Comparison of ENCODE assay signal across 19 cellular contexts in the genomic region with DNA sequence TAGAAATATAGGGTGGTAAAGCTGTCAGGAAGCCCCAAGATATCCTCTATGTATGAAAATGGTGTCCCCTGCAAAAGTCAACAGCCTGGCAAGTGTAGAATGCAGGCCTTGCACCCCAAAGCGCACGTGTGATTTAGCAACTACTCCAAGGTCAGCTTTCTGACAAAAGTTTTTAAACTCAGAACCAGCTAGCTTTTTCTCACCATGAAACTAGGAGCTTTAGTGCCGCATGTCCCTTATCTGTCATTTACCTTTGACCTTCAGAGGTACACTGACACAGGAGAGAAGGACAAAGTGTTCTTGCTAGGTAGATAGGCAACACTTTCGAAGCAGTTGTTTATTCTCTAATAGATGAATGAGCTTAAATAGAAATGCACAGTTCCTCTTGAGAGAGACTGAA.
A peak's percentile ranks its signal among the peaks of the same experiment; 100 is the strongest.
DNase-seq lines count a peak whose midpoint lies in the region; ATAC-seq and TF ChIP-seq lines count a peak whose summit lies in the region.
"Had no signal": no experiment of that assay in that cellular context is flagged by ENCODE, and none has a peak within 500 bp of the region (broad histone marks: within the 10 kb centered on the region; RNA-seq: fewer than 3 reads in every experiment).

No MANE protein-coding gene starts in this region.

- TF ChIP-seq POLR2A in right lobe of liver (IDR thresholded peaks at IDR 0.05): no peak
- no peak for TF ChIP-seq POLR2A in adrenal gland (IDR thresholded peaks at IDR 0.05)

- intact Hi-C loops in natural killer cell (cut with micrococcal nuclease): no loop called here
- intact Hi-C loops in right lobe of liver (cut with DNase I): no loop called here
- intact Hi-C loops in adrenal gland (cut with DNase I): loop anchor here in 1 of 2 donors (10.0 kb wide), 1 partner anchor 71 kb away; the partner anchor contains the start of gene RBM33

- H3K4me3 ChIP-seq in right lobe of liver (no peak overlapping the region), adrenal gland (no peak overlapping the region)
- H3K4me3 ChIP-seq: HAP-1 had no signal

- no peaks in the 10 kb centered on the region for H3K27me3 ChIP-seq in right lobe of liver
- no peaks in the 10 kb centered on the region for H3K27me3 ChIP-seq in adrenal gland

- TF ChIP-seq CTCF in natural killer cell (IDR thresholded peaks at IDR 0.05): no peak
- TF ChIP-seq CTCF in VCaP (conservative IDR thresholded peaks at IDR 0.05): no peak
- no peak for TF ChIP-seq CTCF in right lobe of liver (IDR thresholded peaks at IDR 0.05)
- no peak for TF ChIP-seq CTCF in adrenal gland (IDR thresholded peaks at IDR 0.05)

- peaks cover 0 to 14% (median 13%) of the 10 kb centered on the region in 4 donors for H3K36me3 ChIP-seq in right lobe of liver
- H3K36me3 ChIP-seq in adrenal gland (replicated peaks in 1 of 2): peaks cover 0 to 21% of the 10 kb centered on the region in 2 donors

- H3K4me1 ChIP-seq in right lobe of liver: peaks cover 0 to 58% (median 26%) of the 10 kb centered on the region in 4 donors
- H3K4me1 ChIP-seq in adrenal gland (replicated peaks in 1 of 2): peaks cover 0 to 6% of the 10 kb centered on the region in 2 donors
- H3K4me1 ChIP-seq: HAP-1 had no signal

- H3K27me3 Mint-ChIP-seq in natural killer cell (ENCODE audit: low read depth in 2 of 2): no peaks in the 10 kb centered on the region
- no peaks in the 10 kb centered on the region for H3K27me3 Mint-ChIP-seq in natural killer cell treated with Interleukin-12 subunit alpha and Interleukin-12 subunit beta and Interleukin-15 and Interleukin-18, amount 100 ng/mL, for 72 hours
- H3K27me3 Mint-ChIP-seq in stimulated activated naive B cell treated with anti-CD40 and anti-IgM and Interleukin-4, amounts not matched to agents 10 μg/mL and 1 μg/mL and 100 μg/mL, for 72 hours: no peaks in the 10 kb centered on the region

- H3K27ac Mint-ChIP-seq in natural killer cell: peak overlapping the region; percentile 34 to 80
- H3K27ac Mint-ChIP-seq in natural killer cell treated with Interleukin-12 subunit alpha and Interleukin-12 subunit beta and Interleukin-15 and Interleukin-18, amount 100 ng/mL, for 72 hours: no peak overlapping the region
- peak overlapping the region; percentile 42 for H3K27ac Mint-ChIP-seq in stimulated activated naive B cell treated with anti-CD40 and anti-IgM and Interleukin-4, amounts not matched to agents 10 μg/mL and 1 μg/mL and 100 μg/mL, for 72 hours

- no peaks in the 10 kb centered on the region for H3K9me3 Mint-ChIP-seq in natural killer cell
- no peaks in the 10 kb centered on the region for H3K9me3 Mint-ChIP-seq in natural killer cell treated with Interleukin-12 subunit alpha and Interleukin-12 subunit beta and Interleukin-15 and Interleukin-18, amount 100 ng/mL, for 72 hours
- H3K9me3 Mint-ChIP-seq in stimulated activated naive B cell treated with anti-CD40 and anti-IgM and Interleukin-4, amounts not matched to agents 10 μg/mL and 1 μg/mL and 100 μg/mL, for 72 hours: no peaks in the 10 kb centered on the region
- H3K9me3 Mint-ChIP-seq: CD14-positive monocyte had no signal

- no peak overlapping the region for H3K4me3 Mint-ChIP-seq in natural killer cell
- H3K4me3 Mint-ChIP-seq in natural killer cell treated with Interleukin-12 subunit alpha and Interleukin-12 subunit beta and Interleukin-15 and Interleukin-18, amount 100 ng/mL, for 72 hours: no peak overlapping the region
- H3K4me3 Mint-ChIP-seq in stimulated activated naive B cell treated with anti-CD40 and anti-IgM and Interleukin-4, amounts not matched to agents 10 μg/mL and 1 μg/mL and 100 μg/mL, for 72 hours: no peak overlapping the region
- H3K4me3 Mint-ChIP-seq: CD14-positive monocyte had no signal

- H3K4me1 Mint-ChIP-seq in natural killer cell: peaks cover 42 to 58% of the 10 kb centered on the region in 2 donors
- H3K4me1 Mint-ChIP-seq in natural killer cell treated with Interleukin-12 subunit alpha and Interleukin-12 subunit beta and Interleukin-15 and Interleukin-18, amount 100 ng/mL, for 72 hours (ENCODE audit: low read depth in 2 of 2): peaks cover 29 to 37% of the 10 kb centered on the region in 2 donors
- H3K4me1 Mint-ChIP-seq in stimulated activated naive B cell treated with anti-CD40 and anti-IgM and Interleukin-4, amounts not matched to agents 10 μg/mL and 1 μg/mL and 100 μg/mL, for 72 hours: peaks cover 38 to 47% of the 10 kb centered on the region in 2 donors

- H3K27ac ChIP-seq in VCaP (peak overlapping the region; percentile 3; the same call in 1 of the 2 replicates), right lobe of liver (peak overlapping the region in 2 of 3 donors; percentile 32 to 84), adrenal gland (no peak overlapping the region)

- H3K9me3 ChIP-seq in right lobe of liver (no peaks in the 10 kb centered on the region), adrenal gland (replicated peaks in 1 of 3) (no peaks in the 10 kb centered on the region)
- H3K9me3 ChIP-seq: HAP-1 had no signal

- H3K36me3 Mint-ChIP-seq in natural killer cell: no peaks in the 10 kb centered on the region
- no peaks in the 10 kb centered on the region for H3K36me3 Mint-ChIP-seq in natural killer cell treated with Interleukin-12 subunit alpha and Interleukin-12 subunit beta and Interleukin-15 and Interleukin-18, amount 100 ng/mL, for 72 hours
- peaks cover 34 to 49% of the 10 kb centered on the region in 2 donors for H3K36me3 Mint-ChIP-seq in stimulated activated naive B cell treated with anti-CD40 and anti-IgM and Interleukin-4, amounts not matched to agents 10 μg/mL and 1 μg/mL and 100 μg/mL, for 72 hours

- 57% methylated on average over 4 of the region's 4 CpGs for WGBS in right lobe of liver (ENCODE audit: insufficient coverage, low coverage, low lambda C conversion rate, missing lambda C conversion rate)
- WGBS in adrenal gland, 4 donors: 46 to 53% (median 49%) methylated on average over 4 of the region's 4 CpGs

- no peak for ATAC-seq in natural killer cell
- ATAC-seq in natural killer cell treated with Interleukin-12 subunit alpha and Interleukin-12 subunit beta and Interleukin-15 and Interleukin-18, amount 100 ng/mL, for 72 hours: no peak
- ATAC-seq in right lobe of liver: peak; percentile 86 to 93 (median 88)
- no peak for ATAC-seq in stimulated activated naive B cell treated with anti-CD40 and anti-IgM and Interleukin-4, amounts not matched to agents 10 μg/mL and 1 μg/mL and 100 μg/mL, for 72 hours (replicated peaks)
- no peak for ATAC-seq in GM18511 (IDR thresholded peaks at IDR 0.05; ENCODE audit: unreplicated experiment)
- ATAC-seq in GM19467 (IDR thresholded peaks at IDR 0.05; ENCODE audit: unreplicated experiment): no peak
- ATAC-seq: PC-3 had no signal

- no peak for DNase-seq in natural killer cell
- no peak for DNase-seq in natural killer cell treated with Interleukin-12 subunit alpha and Interleukin-12 subunit beta and Interleukin-15 and Interleukin-18, amount 100 ng/mL, for 72 hours (ENCODE audit: low spot score)
- DNase-seq in right lobe of liver: peak in 1 of 3 donors; percentile 68
- DNase-seq in stimulated activated naive B cell treated with anti-CD40 and anti-IgM and Interleukin-4, amounts not matched to agents 10 μg/mL and 1 μg/mL and 100 μg/mL, for 72 hours: no peak
- DNase-seq in adrenal gland: no peak
- DNase-seq: GDM1, Kasumi-1, NCI-H1694, NCI-H2081 treated with DMSO at 0.1 percent for 48 hours, NCI-H2171 treated with DMSO at 0.1 percent for 48 hours, NCI-H446, NCI-H526 treated with DMSO at 0.1 percent for 48 hours, PC-3, Right ventricle myocardium superior had no signal

Comparison
In these comparisons a context has a peak if more than half of its experiments do, and no peak if none do; other contexts are left out.
1. H3K27ac Mint-ChIP-seq: peak in natural killer cell (2 of 2) and stimulated activated naive B cell treated with anti-CD40 and anti-IgM and Interleukin-4, amounts not matched to agents 10 μg/mL and 1 μg/mL and 100 μg/mL, for 72 hours (single experiment); none in natural killer cell treated with Interleukin-12 subunit alpha and Interleukin-12 subunit beta and Interleukin-15 and Interleukin-18, amount 100 ng/mL, for 72 hours (0 of 2).
2. ATAC-seq: peak in right lobe of liver (4 of 4); none in natural killer cell (0 of 3), natural killer cell treated with Interleukin-12 subunit alpha and Interleukin-12 subunit beta and Interleukin-15 and Interleukin-18, amount 100 ng/mL, for 72 hours (0 of 2), stimulated activated naive B cell treated with anti-CD40 and anti-IgM and Interleukin-4, amounts not matched to agents 10 μg/mL and 1 μg/mL and 100 μg/mL, for 72 hours (0 of 2), GM18511 (single experiment) and GM19467 (single experiment).
3. H3K27ac ChIP-seq: peak in VCaP (single experiment) and right lobe of liver (2 of 3); none in adrenal gland (0 of 5).